8 cellular contexts compared by ENCODE assay signal in genomic region chr16:2195316-2196161, GRCh38. TPM values are rescaled to one million over a fixed set of nuclear protein-coding genes. Genes with fewer than 3 reads are reported as not detected.
DNase-seq lines count a peak whose midpoint lies in the region; TF ChIP-seq lines count a peak whose summit lies in the region.

No MANE protein-coding gene starts in this region.

- no peaks in the 10 kb centered on the region for H3K36me3 ChIP-seq in H7 (replicated peaks; ENCODE audit: control insufficient read depth, insufficient read depth, low read length)
- H3K36me3 ChIP-seq in Peyer's patch: no peaks in the 10 kb centered on the region
- H3K36me3 ChIP-seq in esophagus squamous epithelium: no peaks in the 10 kb centered on the region
- H3K36me3 ChIP-seq in prostate gland: no peaks in the 10 kb centered on the region

- H3K4me1 ChIP-seq in Peyer's patch: peaks cover 0 to 19% (median 13%) of the 10 kb centered on the region in 4 donors
- peaks cover 15 to 35% (median 20%) of the 10 kb centered on the region in 3 donors for H3K4me1 ChIP-seq in esophagus squamous epithelium
- H3K4me1 ChIP-seq in prostate gland (replicated peaks): no peaks in the 10 kb centered on the region

- TF ChIP-seq CTCF in Peyer's patch (IDR thresholded peaks at IDR 0.05) (no peak), esophagus squamous epithelium (IDR thresholded peaks at IDR 0.05) (no peak), prostate gland (IDR thresholded peaks at IDR 0.05) (no peak)

- peaks cover 35% of the 10 kb centered on the region for H3K27me3 ChIP-seq in H7 (ENCODE audit: control insufficient read depth, insufficient read depth, low read length)
- H3K27me3 ChIP-seq in Peyer's patch: peaks cover 0 to 27% of the 10 kb centered on the region in 2 donors
- peaks cover 10 to 70% (median 16%) of the 10 kb centered on the region in 4 donors for H3K27me3 ChIP-seq in esophagus squamous epithelium
- H3K27me3 ChIP-seq in prostate gland (replicated peaks; ENCODE audit: insufficient read depth): no peaks in the 10 kb centered on the region

- TF ChIP-seq POLR2A in Peyer's patch (IDR thresholded peaks at IDR 0.05) (no peak), esophagus squamous epithelium (IDR thresholded peaks at IDR 0.05) (no peak), prostate gland (IDR thresholded peaks at IDR 0.05) (no peak)

- H3K9me3 ChIP-seq in Peyer's patch (no peaks in the 10 kb centered on the region), esophagus squamous epithelium (no peaks in the 10 kb centered on the region), prostate gland (no peaks in the 10 kb centered on the region)

- 0 to 6% methylated on average over 3 of the region's 49 CpGs for WGBS in esophagus squamous epithelium, 2 donors
- WGBS in prostate gland: 2% methylated on average over 35 of the region's 49 CpGs

- intact Hi-C loops in esophagus squamous epithelium (cut with DNase I): no loop called here
- intact Hi-C loops in prostate gland (cut with DNase I): no loop called here

- H3K4me3 ChIP-seq in H7 (ENCODE audit: insufficient read depth, low read depth, low read length) (peak overlapping the region; percentile 47), Peyer's patch (peak overlapping the region in 3 of 4 donors; percentile 49 to 64 (median 55)), esophagus squamous epithelium (peak overlapping the region; percentile 32 to 73 (median 45)), prostate gland (peak overlapping the region; percentile 35 to 45)

- H3K27ac ChIP-seq in Peyer's patch (no peak overlapping the region), esophagus squamous epithelium (no peak overlapping the region), prostate gland (no peak overlapping the region)

- DNase-seq in H7: peak; percentile 90
- DNase-seq in Peyer's patch: no peak
- DNase-seq in esophagus squamous epithelium (lab: John Stamatoyannopoulos, UW): no peak
- no peak for DNase-seq in prostate gland (ENCODE audit: low spot score)
- no peak for DNase-seq in T1000 (lab: John Stamatoyannopoulos, UW)
- no peak for DNase-seq in G401 (ENCODE audit: low spot score)
- no peak for DNase-seq in SW 1271 (lab: John Stamatoyannopoulos, UW)
- DNase-seq in amygdala (lab: John Stamatoyannopoulos, UW): no peak

- in situ Hi-C loops in G401 (cut with HindIII; ENCODE audit: low sequenced_read_pairs): no loop called here

RNA-seq across cellular contexts. Expression of gene CASKIN1, which starts 0.9 kb away (rescaled TPM):
- total RNA-seq in H7 (2014; rRNA removed; shearing (Covaris generic)): 1.5 and 2.0 TPM in 2 replicates
- total RNA-seq in Peyer's patch (not detected), esophagus squamous epithelium (under 1 TPM in 2 of 4 donors, not detected in 2; 0.04 to 0.38 TPM), prostate gland (1 to 10 TPM in 1 of 2 donors, under 1 TPM in 1; 0.77 to 5.3 TPM)
- total RNA-seq in G401 (2014; rRNA removed; shearing (Covaris generic)): 0.80 and 4.2 TPM in 2 replicates

RNA-seq across cellular contexts. Expression of gene MLST8, which starts 9.7 kb away (rescaled TPM):
- total RNA-seq in H7 (2014; rRNA removed; shearing (Covaris generic)): 25.4 and 28.6 TPM in 2 replicates
- total RNA-seq in Peyer's patch (10 to 100 TPM; 45.7 to 95.7 (median 69.4) TPM), esophagus squamous epithelium (10 to 100 TPM; 33.1 to 48.8 (median 42.8) TPM), prostate gland (100 to 1,000 TPM in 1 of 2 donors, 10 to 100 TPM in 1; 55.9 to 110 TPM)
- total RNA-seq in G401 (2014; rRNA removed; shearing (Covaris generic)): 34.8 and 86.2 TPM in 2 replicates

RNA-seq across cellular contexts. Expression of gene BRICD5, which starts 15.1 kb away (rescaled TPM):
- 3.9 and 7.4 TPM in 2 replicates for total RNA-seq in H7 (2014; rRNA removed; shearing (Covaris generic))
- total RNA-seq in Peyer's patch: 10 to 100 TPM; 13.3 to 44.6 (median 19.8) TPM
- total RNA-seq in esophagus squamous epithelium: 1 to 10 TPM in 3 of 4 donors, not detected in 1; 1.1 to 2.0 (median 1.6) TPM
- 10 to 100 TPM; 18.4 to 26.2 TPM for total RNA-seq in prostate gland
- total RNA-seq in G401 (2014; rRNA removed; shearing (Covaris generic)): 1.9 and 2.1 TPM in 2 replicates

RNA-seq across cellular contexts. Expression of gene PGP, which starts 19.1 kb away (rescaled TPM):
- 42.5 and 57.4 TPM in 2 replicates for total RNA-seq in H7 (2014; rRNA removed; shearing (Covaris generic))
- total RNA-seq in Peyer's patch: 10 to 100 TPM; 21.7 to 25.6 (median 23.1) TPM
- total RNA-seq in esophagus squamous epithelium: 10 to 100 TPM in 1 of 4 donors, 1 to 10 TPM in 3; 5.5 to 14.2 (median 7.4) TPM
- total RNA-seq in prostate gland: 10 to 100 TPM; 12.7 to 23.7 TPM
- 47.8 and 70.9 TPM in 2 replicates for total RNA-seq in G401 (2014; rRNA removed; shearing (Covaris generic))

RNA-seq across cellular contexts. Expression of gene E4F1, which starts 27.9 kb away (rescaled TPM):
- total RNA-seq in H7 (2014; rRNA removed; shearing (Covaris generic)): 33.4 and 36.8 TPM in 2 replicates
- total RNA-seq in Peyer's patch (100 to 1,000 TPM in 1 of 4 donors, 10 to 100 TPM in 3; 35.6 to 124 (median 76.2) TPM), esophagus squamous epithelium (10 to 100 TPM; 16.8 to 25.6 (median 19.2) TPM), prostate gland (10 to 100 TPM; 38.7 to 69.1 TPM)
- 40.4 and 59.4 TPM in 2 replicates for total RNA-seq in G401 (2014; rRNA removed; shearing (Covaris generic))
